In genomic region chr1:27650146-27650526, GRCh38 we compare ENCODE assay signal across 15 cellular contexts. TPM values are rescaled to one million over a fixed set of nuclear protein-coding genes. Genes with fewer than 3 reads are reported as not detected.
DNase-seq lines count a peak whose midpoint lies in the region; ATAC-seq and TF ChIP-seq lines count a peak whose summit lies in the region.
"Had no signal": no experiment of that assay in that cellular context is flagged by ENCODE, and none has a peak within 500 bp of the region (broad histone marks: within the 10 kb centered on the region; RNA-seq: fewer than 3 reads in every experiment).

No MANE protein-coding gene starts in this region.

- no peaks in the 10 kb centered on the region for H3K36me3 ChIP-seq in KOPT-K1 (ENCODE audit: insufficient read depth, low read length)
- H3K36me3 ChIP-seq in esophagus muscularis mucosa: no peaks in the 10 kb centered on the region
- H3K36me3 ChIP-seq in gastrocnemius medialis: no peaks in the 10 kb centered on the region
- no peaks in the 10 kb centered on the region for H3K36me3 ChIP-seq in uterus
- H3K36me3 ChIP-seq: Peyer's patch had no signal

- peak overlapping the region; percentile 27 for H3K27ac Mint-ChIP-seq in activated CD4-positive, alpha-beta T cell treated with anti-CD3 and anti-CD28 coated beads for 36 hours

- H3K4me1 Mint-ChIP-seq in activated CD4-positive, alpha-beta T cell treated with anti-CD3 and anti-CD28 coated beads for 36 hours: peaks cover 14% of the 10 kb centered on the region

- POLR2A ChIA-PET in activated CD4-positive, alpha-beta T cell treated with anti-CD3 and anti-CD28 coated beads for 36 hours (lab: Charles Lee): interaction anchor here (0.7 kb wide), 1 partner anchor 446 kb away, joined by 13 read pairs; no protein-coding TSS in a partner anchor

- WGBS in esophagus muscularis mucosa: 14% methylated on average over 1 of the region's 1 CpG

- H3K4me1 ChIP-seq in esophagus muscularis mucosa (peaks cover 30 to 35% (median 34%) of the 10 kb centered on the region in 4 donors), gastrocnemius medialis (peaks cover 25 to 26% of the 10 kb centered on the region in 2 donors), uterus (no peaks in the 10 kb centered on the region)
- H3K4me1 ChIP-seq: Caco-2 had no signal

- no peaks in the 10 kb centered on the region for H3K27me3 ChIP-seq in esophagus muscularis mucosa
- no peaks in the 10 kb centered on the region for H3K27me3 ChIP-seq in gastrocnemius medialis
- no peaks in the 10 kb centered on the region for H3K27me3 ChIP-seq in uterus
- H3K27me3 ChIP-seq: Peyer's patch had no signal

- CTCF ChIA-PET in activated CD4-positive, alpha-beta T cell treated with anti-CD3 and anti-CD28 coated beads for 36 hours (lab: Charles Lee): interaction anchor here (0.6 to 2.8 kb wide), 8 partner anchors 9 to 350 kb away, joined by 3 to 15 read pairs (median 4); no protein-coding TSS in a partner anchor

- DNase-seq in activated CD4-positive, alpha-beta T cell treated with anti-CD3 and anti-CD28 coated beads for 36 hours: no peak
- DNase-seq in activated CD4-positive, alpha-beta T cell treated with anti-CD3 and anti-CD28 coated beads for 4 hours: no peak
- DNase-seq in esophagus muscularis mucosa (ENCODE audit: extremely low spot score) (no peak), gastrocnemius medialis (no peak), iPS-NIHi11 (ENCODE audit: low spot score) (no peak), uterus (no peak)
- no peak for DNase-seq in activated CD8-positive, alpha-beta memory T cell treated with anti-CD3 and anti-CD28 coated beads, Interleukin-2, amount 50 U/mL, for 4 hours
- DNase-seq: 8988T; activated naive CD4-positive, alpha-beta T cell treated with anti-CD3 and anti-CD28 coated beads, Interleukin-2, amount 50 U/mL, for 16 hours; Caco-2; NCI-H446 treated with DMSO at 0.1 percent for 48 hours; Peyer's patch had no signal

- no peak overlapping the region for H3K4me3 ChIP-seq in esophagus muscularis mucosa
- no peak overlapping the region for H3K4me3 ChIP-seq in gastrocnemius medialis
- H3K4me3 ChIP-seq in uterus: no peak overlapping the region
- H3K4me3 ChIP-seq: coronary artery, Peyer's patch had no signal

- H3K27me3 Mint-ChIP-seq in activated CD4-positive, alpha-beta T cell treated with anti-CD3 and anti-CD28 coated beads for 36 hours: no peaks in the 10 kb centered on the region

- no peak for TF ChIP-seq CTCF in esophagus muscularis mucosa (IDR thresholded peaks at IDR 0.05)
- no peak for TF ChIP-seq CTCF in gastrocnemius medialis (IDR thresholded peaks at IDR 0.05 in 4 of 5, conservative IDR thresholded peaks at IDR 0.05 in 1 of 5)
- TF ChIP-seq CTCF in uterus (IDR thresholded peaks at IDR 0.05): no peak

- H3K9me3 Mint-ChIP-seq in activated CD4-positive, alpha-beta T cell treated with anti-CD3 and anti-CD28 coated beads for 36 hours (ENCODE audit: low read depth): no peaks in the 10 kb centered on the region
- H3K9me3 Mint-ChIP-seq: T-helper 2 cell treated with Interferon-gamma antibody and Interleukin-4, amounts not matched to agents 5 μg/mL and 100 μg/mL, for 36 hours had no signal

- in situ Hi-C loops in gastrocnemius medialis (cut with MboI; ENCODE audit: low sequenced_read_pairs in 4 of 4): no loop called here

- no peak for TF ChIP-seq EP300 in esophagus muscularis mucosa (IDR thresholded peaks at IDR 0.05)

- H3K27ac ChIP-seq in KOPT-K1 (ENCODE audit: low read depth, low read length, poor library complexity, severe bottlenecking) (peak overlapping the region; percentile 70), esophagus muscularis mucosa (replicated peaks in 1 of 4) (peak overlapping the region; percentile 46 to 62 (median 50)), gastrocnemius medialis (peak overlapping the region in 3 of 4 donors; percentile 24 to 57 (median 48)), uterus (no peak overlapping the region)
- H3K27ac ChIP-seq: Peyer's patch had no signal

- TF ChIP-seq POLR2A in esophagus muscularis mucosa (IDR thresholded peaks at IDR 0.05; ENCODE audit: low read depth) (no peak), gastrocnemius medialis (IDR thresholded peaks at IDR 0.05) (no peak), uterus (IDR thresholded peaks at IDR 0.05) (no peak)

- no peak overlapping the region for H3K4me3 Mint-ChIP-seq in activated CD4-positive, alpha-beta T cell treated with anti-CD3 and anti-CD28 coated beads for 36 hours
- H3K4me3 Mint-ChIP-seq: T-helper 2 cell treated with Interferon-gamma antibody and Interleukin-4, amounts not matched to agents 5 μg/mL and 100 μg/mL, for 36 hours had no signal

- peak; percentile 6 for ATAC-seq in activated CD4-positive, alpha-beta T cell treated with anti-CD3 and anti-CD28 coated beads for 36 hours
- peak; percentile 29 to 60 for ATAC-seq in gastrocnemius medialis

- intact Hi-C loops in activated CD4-positive, alpha-beta T cell treated with anti-CD3 and anti-CD28 coated beads for 36 hours (cut with DNase I, micrococcal nuclease): no loop called here
- intact Hi-C loops in esophagus muscularis mucosa (cut with DNase I): no loop called here
- intact Hi-C loops in gastrocnemius medialis (cut with DNase I; ENCODE audit: low total_unique reads): no loop called here
- intact Hi-C loops in uterus (cut with DNase I; ENCODE audit: low total_unique reads): no loop called here

- no peaks in the 10 kb centered on the region for H3K9me3 ChIP-seq in KOPT-K1 (ENCODE audit: insufficient read depth, low read length, poor library complexity, severe bottlenecking)
- no peaks in the 10 kb centered on the region for H3K9me3 ChIP-seq in esophagus muscularis mucosa
- H3K9me3 ChIP-seq in gastrocnemius medialis: no peaks in the 10 kb centered on the region
- H3K9me3 ChIP-seq in uterus: no peaks in the 10 kb centered on the region
- H3K9me3 ChIP-seq: Caco-2, Peyer's patch had no signal

- H3K36me3 Mint-ChIP-seq in activated CD4-positive, alpha-beta T cell treated with anti-CD3 and anti-CD28 coated beads for 36 hours (ENCODE audit: low read depth): no peaks in the 10 kb centered on the region

RNA-seq across cellular contexts. Expression of gene FGR, which starts 15.2 kb away (rescaled TPM):
- total RNA-seq in activated CD4-positive, alpha-beta T cell treated with anti-CD3 and anti-CD28 coated beads for 36 hours: under 1 TPM in 1 of 2 experiments, not detected in 1; 0.11 TPM
- total RNA-seq in esophagus muscularis mucosa (10 to 100 TPM; 12.0 to 32.1 (median 12.6) TPM), gastrocnemius medialis (1 to 10 TPM; 1.3 to 5.8 (median 4.7) TPM), uterus (10 to 100 TPM in 3 of 4 donors, 1 to 10 TPM in 1; 3.0 to 35.9 (median 18.8) TPM)
- total RNA-seq: Caco-2 had no signal

RNA-seq across cellular contexts. Expression of gene IFI6, which starts 21.9 kb away (rescaled TPM):
- total RNA-seq in activated CD4-positive, alpha-beta T cell treated with anti-CD3 and anti-CD28 coated beads for 36 hours: 10 to 100 TPM; 41.8 to 62.5 TPM
- total RNA-seq in esophagus muscularis mucosa: 10 to 100 TPM; 33.2 to 86.3 (median 70.2) TPM
- 10 to 100 TPM in 3 of 4 donors, 1 to 10 TPM in 1; 7.7 to 25.1 (median 14.5) TPM for total RNA-seq in gastrocnemius medialis
- total RNA-seq in uterus: 100 to 1,000 TPM in 1 of 4 donors, 10 to 100 TPM in 3; 64.4 to 103 (median 79.5) TPM

RNA-seq across cellular contexts. Expression of gene AHDC1, which starts 46.2 kb away (rescaled TPM):
- 10 to 100 TPM; 10.3 to 12.1 TPM for total RNA-seq in activated CD4-positive, alpha-beta T cell treated with anti-CD3 and anti-CD28 coated beads for 36 hours
- total RNA-seq in esophagus muscularis mucosa (10 to 100 TPM; 14.7 to 54.3 (median 35.4) TPM), gastrocnemius medialis (10 to 100 TPM; 22.2 to 57.9 (median 35.2) TPM), uterus (100 to 1,000 TPM in 1 of 4 donors, 10 to 100 TPM in 3; 11.2 to 179 (median 50.7) TPM)

Comparison
In these comparisons a context has a peak if more than half of its experiments do, and no peak if none do; other contexts are left out.
1. H3K27ac ChIP-seq: peak in KOPT-K1 (single experiment), esophagus muscularis mucosa (4 of 4) and gastrocnemius medialis (3 of 4); none in uterus (0 of 2).